ENCODE assay signal across 8 cellular contexts in the genomic region with DNA sequence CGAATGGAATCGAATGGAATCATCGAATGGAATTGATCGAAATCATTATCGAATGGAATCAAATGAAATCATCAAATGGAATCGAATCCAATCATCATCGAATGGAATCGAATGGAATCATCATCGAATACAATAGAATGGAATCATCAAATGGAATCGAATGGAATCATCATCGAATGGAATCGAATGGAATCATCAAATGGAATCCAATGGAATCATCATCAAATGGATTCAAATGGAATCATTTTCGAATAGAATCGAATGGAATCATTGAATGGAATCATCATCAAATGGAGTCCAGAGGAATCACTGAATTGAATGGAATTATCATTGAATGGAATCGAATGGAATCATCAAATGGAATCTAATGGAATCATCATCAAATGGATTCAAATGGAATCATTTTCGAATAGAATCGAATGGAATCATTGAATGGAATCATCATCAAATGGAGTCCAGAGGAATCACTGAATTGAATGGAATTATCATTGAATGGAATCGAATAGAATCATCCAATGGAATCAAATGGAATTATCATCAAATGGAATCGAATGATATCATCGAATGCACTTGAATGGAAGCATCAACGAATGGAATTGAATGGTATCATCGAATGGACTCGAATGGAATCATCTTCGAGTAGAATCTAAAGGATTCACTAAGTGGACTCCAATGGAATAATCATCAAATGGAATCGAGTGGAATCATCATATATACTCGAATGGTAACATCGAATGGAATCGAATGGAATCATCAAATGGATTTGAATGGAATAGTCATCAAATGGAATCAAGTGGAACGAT.
DNase-seq lines count a peak whose midpoint lies in the region; ATAC-seq, FAIRE-seq and TF ChIP-seq lines count a peak whose summit lies in the region.
"Not testable (repeated sequence)": the region's sequence is repeated elsewhere in the genome, so short reads cannot be mapped to it uniquely, and the experiment has no call there.

No MANE protein-coding gene starts in this region.

- not testable (repeated sequence) for BruUV-seq in Panc1 (replicated peaks; lab: Mats Ljungman, UMichigan); GM12878 (replicated peaks; lab: Mats Ljungman, UMichigan); endothelial cell of umbilical vein (replicated peaks; lab: Mats Ljungman, UMichigan)

- not testable (repeated sequence) for H3K27ac Mint-ChIP-seq in activated CD4-positive, alpha-beta T cell treated with anti-CD3 and anti-CD28 coated beads, Interleukin-2, amount 10 ng/mL, durations not matched to agents 24 days and 14 days

- H2AFZ ChIP-seq in DND-41 (ENCODE audit: low read depth, low read length); GM12878 (ENCODE audit: control insufficient read depth, low read depth, low read length); endothelial cell of umbilical vein (ENCODE audit: low read depth, low read length); neuronal stem cell (ENCODE audit: low read length): not testable (repeated sequence)

- not testable (repeated sequence) for H3K4me3 ChIP-seq in DND-41 (ENCODE audit: low read depth in 1 of 2, low read length in 2 of 2); Panc1 (ENCODE audit: low read depth in 2 of 2, low read length in 2 of 2); GM12878; endothelial cell of umbilical vein (replicated peaks in 1 of 3; ENCODE audit: insufficient read depth in 1 of 3, low read depth in 1 of 3, low read length in 3 of 3); lower leg skin (ENCODE audit: low read depth, poor library complexity, severe bottlenecking); neuronal stem cell (ENCODE audit: low read length in 2 of 2)

- TF ChIP-seq POLR2A in GM12878 (IDR thresholded peaks at IDR 0.05; ENCODE audit: low read depth, low read length); endothelial cell of umbilical vein (IDR thresholded peaks at IDR 0.05; ENCODE audit: low read depth, low read length); lower leg skin (IDR thresholded peaks at IDR 0.05): not testable (repeated sequence)

- H3K4me3 Mint-ChIP-seq in activated CD4-positive, alpha-beta T cell treated with anti-CD3 and anti-CD28 coated beads, Interleukin-2, amount 10 ng/mL, durations not matched to agents 24 days and 14 days: not testable (repeated sequence)

- H3K79me1 ChIP-seq in neuronal stem cell (ENCODE audit: low read depth, low read length): not testable (repeated sequence)

- SMC1A ChIA-PET in GM12878 (lab: Charles Lee; ENCODE audit: uncharacterized antibody, unreplicated experiment): not testable (repeated sequence)

- H3K36me3 ChIP-seq in DND-41 (ENCODE audit: insufficient read depth, low read length); Panc1 (ENCODE audit: control insufficient read depth, insufficient read depth, low read length); GM12878 (ENCODE audit: control insufficient read depth in 2 of 2, insufficient read depth in 2 of 2, low read length in 1 of 2); endothelial cell of umbilical vein (ENCODE audit: control insufficient read depth in 2 of 2, extremely low read depth in 1 of 2, insufficient read depth in 2 of 2, low read length in 2 of 2); neuronal stem cell (replicated peaks in 1 of 2; ENCODE audit: control insufficient read depth in 2 of 2, insufficient read depth in 2 of 2, low read length in 2 of 2): not testable (repeated sequence)

- peaks cover 13% of the 10 kb centered on the region for H3K9me3 Mint-ChIP-seq in activated CD4-positive, alpha-beta T cell treated with anti-CD3 and anti-CD28 coated beads, Interleukin-2, amount 10 ng/mL, durations not matched to agents 24 days and 14 days

- not testable (repeated sequence) for H3K27me3 Mint-ChIP-seq in activated CD4-positive, alpha-beta T cell treated with anti-CD3 and anti-CD28 coated beads, Interleukin-2, amount 10 ng/mL, durations not matched to agents 24 days and 14 days

- not testable (repeated sequence) for H3K79me2 ChIP-seq in DND-41 (ENCODE audit: insufficient read depth, low read length); GM12878 (ENCODE audit: control insufficient read depth, insufficient read depth, low read length); endothelial cell of umbilical vein (ENCODE audit: control insufficient read depth, insufficient read depth, low read length)

- not testable (repeated sequence) for H4K8ac ChIP-seq in neuronal stem cell (ENCODE audit: low read depth, low read length)

- POLR2A ChIA-PET in Panc1 (lab: Charles Lee); GM12878 (lab: Charles Lee); endothelial cell of umbilical vein (lab: Charles Lee): not testable (repeated sequence)

- not testable (repeated sequence) for H3K4me2 ChIP-seq in DND-41 (ENCODE audit: insufficient read depth, low read length); GM12878 (ENCODE audit: control insufficient read depth, insufficient read depth); endothelial cell of umbilical vein (ENCODE audit: insufficient read depth, low read length); neuronal stem cell (ENCODE audit: insufficient read depth, low read length, poor library complexity, severe bottlenecking)

- ATAC-seq in DND-41 (ENCODE audit: insufficient read depth, low read depth): peak; percentile 2; the same call in 1 of the 3 replicates
- peak; percentile 3; the same call in 1 of the 2 replicates for ATAC-seq in Panc1
- ATAC-seq in GM12878: peak; percentile 2

- not testable (repeated sequence) for H3K27ac ChIP-seq in DND-41 (ENCODE audit: low read length); Panc1 (ENCODE audit: low read length); GM12878 (ENCODE audit: control insufficient read depth, insufficient read depth); endothelial cell of umbilical vein (ENCODE audit: insufficient read depth, low read depth, low read length); neuronal stem cell (replicated peaks; ENCODE audit: low read length)

- not testable (repeated sequence) for H2AK5ac ChIP-seq in neuronal stem cell (ENCODE audit: low read depth, low read length)

- H2BK12ac ChIP-seq in neuronal stem cell (ENCODE audit: low read length): not testable (repeated sequence)

- in situ Hi-C loops in Panc1 (cut with HindIII; ENCODE audit: low pct_unique_long_range_greater_than_20kb, low sequenced_read_pairs); GM12878 (cut with MboI): not testable (repeated sequence)

- not testable (repeated sequence) for TF ChIP-seq EP300 in GM12878 (IDR thresholded peaks at IDR 0.05; ENCODE audit: borderline replicate concordance in 1 of 2, control insufficient read depth in 1 of 2, low read depth in 2 of 2, low read length in 2 of 2)

- CTCF ChIA-PET in Panc1 (lab: Charles Lee); GM12878 (lab: Yijun Ruan, JAX); endothelial cell of umbilical vein (lab: Charles Lee): not testable (repeated sequence)

- H3K9me1 ChIP-seq in endothelial cell of umbilical vein (replicated peaks; ENCODE audit: control insufficient read depth, extremely low read depth, insufficient read depth, low read length): not testable (repeated sequence)

- TF ChIP-seq CTCF in DND-41 (IDR thresholded peaks at IDR 0.05; ENCODE audit: borderline replicate concordance, extremely low read depth, low read length, poor library complexity, severe bottlenecking); Panc1 (IDR thresholded peaks at IDR 0.05); GM12878 (IDR thresholded peaks at IDR 0.05 in 2 of 3, conservative IDR thresholded peaks at IDR 0.05 in 1 of 3; ENCODE audit: control insufficient read depth in 2 of 3, extremely low read depth in 1 of 3, insufficient read depth in 1 of 3, low read depth in 3 of 3, low read length in 3 of 3); endothelial cell of umbilical vein (IDR thresholded peaks at IDR 0.05; ENCODE audit: extremely low read depth in 1 of 2, insufficient read depth in 1 of 2, low read depth in 1 of 2, low read length in 2 of 2); lower leg skin (IDR thresholded peaks at IDR 0.05): not testable (repeated sequence)

- 51% methylated on average over 29 of the region's 29 CpGs for WGBS in GM12878 (ENCODE audit: insufficient coverage, insufficient replicate concordance, low lambda C conversion rate, missing lambda C conversion rate)
- WGBS in lower leg skin, 2 donors: 75 to 78% methylated on average over 29 of the region's 29 CpGs
- 100% methylated on average over 4 to 5 of the region's 29 CpGs for WGBS in neuronal stem cell (ENCODE audit: extremely low coverage in 2 of 2, insufficient read length in 2 of 2, insufficient replicate concordance in 1 of 2), 2 donors

- H3K9me3 ChIP-seq in DND-41 (ENCODE audit: insufficient read depth, low read length, severe bottlenecking): peaks cover 14% of the 10 kb centered on the region
- H3K9me3 ChIP-seq in Panc1 (ENCODE audit: control insufficient read depth, insufficient read depth, low read depth, low read length); GM12878 (replicated peaks; ENCODE audit: control insufficient read depth, insufficient read depth, low read length); endothelial cell of umbilical vein (replicated peaks; ENCODE audit: control insufficient read depth, insufficient read depth, low read length); neuronal stem cell (replicated peaks in 1 of 2; ENCODE audit: control insufficient read depth in 2 of 2, insufficient read depth in 1 of 2, low read depth in 1 of 2, low read length in 2 of 2): not testable (repeated sequence)

- H4K20me1 ChIP-seq in DND-41 (ENCODE audit: insufficient read depth, low read length); GM12878 (ENCODE audit: control insufficient read depth, insufficient read depth); endothelial cell of umbilical vein (replicated peaks; ENCODE audit: control insufficient read depth, extremely low read depth, insufficient read depth, low read length): not testable (repeated sequence)

- H3K27me3 ChIP-seq in DND-41 (ENCODE audit: insufficient read depth, low read length, poor library complexity); Panc1 (ENCODE audit: control insufficient read depth, insufficient read depth, low read length); GM12878 (replicated peaks in 1 of 2; ENCODE audit: control insufficient read depth in 2 of 2, insufficient read depth in 2 of 2, low read length in 1 of 2); endothelial cell of umbilical vein (ENCODE audit: control insufficient read depth in 2 of 2, insufficient read depth in 2 of 2, low read length in 2 of 2); neuronal stem cell (ENCODE audit: control insufficient read depth in 3 of 3, insufficient read depth in 3 of 3, low read depth in 1 of 3, low read length in 3 of 3): not testable (repeated sequence)

- H3K36me3 Mint-ChIP-seq in activated CD4-positive, alpha-beta T cell treated with anti-CD3 and anti-CD28 coated beads, Interleukin-2, amount 10 ng/mL, durations not matched to agents 24 days and 14 days (ENCODE audit: low read depth): not testable (repeated sequence)

- not testable (repeated sequence) for H3K4me1 Mint-ChIP-seq in activated CD4-positive, alpha-beta T cell treated with anti-CD3 and anti-CD28 coated beads, Interleukin-2, amount 10 ng/mL, durations not matched to agents 24 days and 14 days

- RAD21 ChIA-PET in GM12878 (lab: Charles Lee; ENCODE audit: unreplicated experiment): not testable (repeated sequence)

- not testable (repeated sequence) for H2BK120ac ChIP-seq in neuronal stem cell (ENCODE audit: low read depth, low read length)

- H3K4ac ChIP-seq in neuronal stem cell (ENCODE audit: low read length): not testable (repeated sequence)

- not testable (repeated sequence) for H3K14ac ChIP-seq in neuronal stem cell (ENCODE audit: low read length)

- peak; percentile 42 for DNase-seq in DND-41
- DNase-seq in Panc1 (ENCODE audit: low read depth, low spot score); GM12878 (ENCODE audit: low read depth, low spot score): not testable (repeated sequence)
- peak; percentile 92 for DNase-seq in activated CD4-positive, alpha-beta T cell treated with anti-CD3 and anti-CD28 coated beads, Interleukin-2, amount 10 ng/mL, durations not matched to agents 24 days and 14 days
- DNase-seq in endothelial cell of umbilical vein (ENCODE audit: low read depth, low spot score): peak; percentile 60
- DNase-seq in lower leg skin (ENCODE audit: low spot score in 2 of 2): peak; percentile 86 to 90
- DNase-seq in neuronal stem cell (ENCODE audit: low spot score): peak; percentile 9
- DNase-seq in superior temporal gyrus (ENCODE audit: extremely low spot score): peak; percentile 18

- H4K91ac ChIP-seq in neuronal stem cell (ENCODE audit: low read depth, low read length, poor library complexity): not testable (repeated sequence)

- H3K23ac ChIP-seq in neuronal stem cell (ENCODE audit: low read depth, low read length, poor library complexity): not testable (repeated sequence)

- H2BK15ac ChIP-seq in neuronal stem cell (ENCODE audit: low read length): not testable (repeated sequence)

- not testable (repeated sequence) for H2BK5ac ChIP-seq in neuronal stem cell (ENCODE audit: low read length)

- dilution Hi-C loops in endothelial cell of umbilical vein (cut with MboI; ENCODE audit: extremely low pct_ligation_motif_present, low sequenced_read_pairs): not testable (repeated sequence)

- not testable (repeated sequence) for H3K4me1 ChIP-seq in DND-41 (ENCODE audit: insufficient read depth, low read length); Panc1 (ENCODE audit: control insufficient read depth, insufficient read depth, low read length); GM12878 (ENCODE audit: control insufficient read depth, insufficient read depth, low read length); endothelial cell of umbilical vein (ENCODE audit: control insufficient read depth, extremely low read depth, insufficient read depth, low read length); neuronal stem cell (ENCODE audit: control insufficient read depth in 2 of 2, insufficient read depth in 1 of 2, low read depth in 1 of 2, low read length in 2 of 2)

- FAIRE-seq in GM12878 (lab: Jason Lieb, UNC); endothelial cell of umbilical vein (lab: Jason Lieb, UNC): not testable (repeated sequence)

- H3K18ac ChIP-seq in neuronal stem cell (ENCODE audit: low read length): not testable (repeated sequence)

- intact Hi-C loops in Panc1 (cut with micrococcal nuclease; ENCODE audit: unreplicated experiment); activated CD4-positive, alpha-beta T cell treated with anti-CD3 and anti-CD28 coated beads, Interleukin-2, amount 10 ng/mL, durations not matched to agents 24 days and 14 days (cut with micrococcal nuclease); GM12878 (cut with micrococcal nuclease; ENCODE audit: unreplicated experiment); endothelial cell of umbilical vein (cut with micrococcal nuclease); lower leg skin (cut with DNase I; ENCODE audit: low total_unique reads): not testable (repeated sequence)

- not testable (repeated sequence) for H3K9ac ChIP-seq in DND-41 (ENCODE audit: low read depth, low read length); GM12878 (ENCODE audit: control insufficient read depth, insufficient read depth, low read length); endothelial cell of umbilical vein (replicated peaks; ENCODE audit: extremely low read depth, insufficient read depth, low read length); neuronal stem cell (ENCODE audit: low read depth, low read length, poor library complexity)

- not testable (repeated sequence) for TF ChIP-seq RAD21 in GM12878 (IDR thresholded peaks at IDR 0.05; ENCODE audit: insufficient read depth, low read depth, low read length)
